11 cellular contexts compared by ENCODE assay signal in genomic region chrX:101410461-101410860, GRCh38. TPM values are rescaled to one million over a fixed set of nuclear protein-coding genes. Genes with fewer than 3 reads are reported as not detected.
DNase-seq lines count a peak whose midpoint lies in the region; ATAC-seq and TF ChIP-seq lines count a peak whose summit lies in the region.
"Had no signal": no experiment of that assay in that cellular context is flagged by ENCODE, and none has a peak within 500 bp of the region (broad histone marks: within the 10 kb centered on the region; RNA-seq: fewer than 3 reads in every experiment).

No MANE protein-coding gene starts in this region.

- WGBS in transverse colon (ENCODE audit: low coverage in 1 of 2), 2 donors = 63 to 83% methylated on average over 1 to 7 of the region's 7 CpGs
- 26 to 46% methylated on average over 7 of the region's 7 CpGs for WGBS in aorta, 2 donors

- peaks cover 0 to 3% of the 10 kb centered on the region in 2 donors for H3K4me1 ChIP-seq in ascending aorta
- H3K4me1 ChIP-seq in transverse colon = peaks cover 0 to 38% (median 2%) of the 10 kb centered on the region in 4 donors
- H3K4me1 ChIP-seq in aorta (ENCODE audit: control insufficient read depth in 1 of 2, insufficient read depth in 2 of 2, low read length in 2 of 2) = no peaks in the 10 kb centered on the region

- ATAC-seq in HG03354 (IDR thresholded peaks at IDR 0.05; ENCODE audit: poor library complexity, severe bottlenecking, unreplicated experiment) (no peak), GM18520 (IDR thresholded peaks at IDR 0.05; ENCODE audit: unreplicated experiment) (no peak), aorta (ENCODE audit: low FRiP score) (no peak)

- in situ Hi-C loops in transverse colon (cut with MboI; ENCODE audit: low pct_ligation_motif_present in 1 of 4, low pct_unique_long_range_greater_than_20kb in 1 of 4, low sequenced_read_pairs in 3 of 4) = loop anchor here in 2 of 4 donors (25.0 kb wide), 2 partner anchors 227 to 352 kb away; no protein-coding TSS in a partner anchor

- no peaks in the 10 kb centered on the region for H3K9me3 Mint-ChIP-seq in activated naive CD4-positive, alpha-beta T cell treated with anti-CD3 and anti-CD28 coated beads for 36 hours

- intact Hi-C loops in activated naive CD4-positive, alpha-beta T cell treated with anti-CD3 and anti-CD28 coated beads for 36 hours (cut with micrococcal nuclease) = loop anchor here (10.0 kb wide), 1 partner anchor 1244 kb away; the partner anchor contains the start of gene GPRASP1
- intact Hi-C loops in ascending aorta (cut with DNase I) = loop anchor here (10.0 kb wide), 2 partner anchors 714 to 1244 kb away; partner anchors contain the start of genes GPRASP1 and TCEAL2
- intact Hi-C loops in transverse colon (cut with DNase I; ENCODE audit: low total_unique reads) = loop anchor here (10.0 kb wide), 1 partner anchor 344 kb away; no protein-coding TSS in a partner anchor
- intact Hi-C loops in aorta (cut with DNase I) = no loop called here

- TF ChIP-seq CTCF in ascending aorta (IDR thresholded peaks at IDR 0.05) (no peak), transverse colon (IDR thresholded peaks at IDR 0.05) (no peak)

- H3K4me3 Mint-ChIP-seq in activated naive CD4-positive, alpha-beta T cell treated with anti-CD3 and anti-CD28 coated beads for 36 hours = peak overlapping the region; percentile 68

- H3K9me3 ChIP-seq in ascending aorta = no peaks in the 10 kb centered on the region
- H3K9me3 ChIP-seq in transverse colon = no peaks in the 10 kb centered on the region
- no peaks in the 10 kb centered on the region for H3K9me3 ChIP-seq in aorta (ENCODE audit: control insufficient read depth, low read length)

- H3K27ac ChIP-seq in ascending aorta (no peak overlapping the region), transverse colon (peak overlapping the region in 3 of 4 donors; percentile 17 to 81 (median 34)), aorta (ENCODE audit: low read depth in 1 of 2, low read length in 2 of 2) (no peak overlapping the region)
- H3K27ac ChIP-seq: C4-2B had no signal

- H3K27me3 Mint-ChIP-seq in activated naive CD4-positive, alpha-beta T cell treated with anti-CD3 and anti-CD28 coated beads for 36 hours (ENCODE audit: low read depth) = no peaks in the 10 kb centered on the region

- H3K27me3 ChIP-seq in ascending aorta (no peaks in the 10 kb centered on the region), transverse colon (no peaks in the 10 kb centered on the region), aorta (ENCODE audit: control insufficient read depth in 1 of 2, insufficient read depth in 2 of 2, low read length in 1 of 2) (no peaks in the 10 kb centered on the region)

- CTCF ChIA-PET in activated naive CD4-positive, alpha-beta T cell treated with anti-CD3 and anti-CD28 coated beads for 36 hours (lab: Charles Lee) = no interaction called here

- no peak for TF ChIP-seq EP300 in transverse colon (IDR thresholded peaks at IDR 0.05; ENCODE audit: low read depth)

- H3K36me3 Mint-ChIP-seq in activated naive CD4-positive, alpha-beta T cell treated with anti-CD3 and anti-CD28 coated beads for 36 hours (ENCODE audit: low read depth) = peaks cover 16% of the 10 kb centered on the region

- H3K36me3 ChIP-seq in ascending aorta (peaks cover 0 to 5% of the 10 kb centered on the region in 2 donors), transverse colon (no peaks in the 10 kb centered on the region), aorta (ENCODE audit: control insufficient read depth in 1 of 2, insufficient read depth in 2 of 2, low read length in 1 of 2) (no peaks in the 10 kb centered on the region)

- H3K4me3 ChIP-seq in ascending aorta (peak overlapping the region; percentile 5 to 68), transverse colon (peak overlapping the region in 1 of 4 donors; percentile 7), aorta (ENCODE audit: low read length in 2 of 2) (no peak overlapping the region)

- H3K4me1 Mint-ChIP-seq in activated naive CD4-positive, alpha-beta T cell treated with anti-CD3 and anti-CD28 coated beads for 36 hours (ENCODE audit: low read depth) = peaks cover 43% of the 10 kb centered on the region

- H3K27ac Mint-ChIP-seq in activated naive CD4-positive, alpha-beta T cell treated with anti-CD3 and anti-CD28 coated beads for 36 hours = peak overlapping the region; percentile 87

- no peak for DNase-seq in activated naive CD4-positive, alpha-beta T cell treated with anti-CD3 and anti-CD28 coated beads for 36 hours
- no peak for DNase-seq in activated naive CD4-positive, alpha-beta T cell treated with anti-CD3 and anti-CD28 coated beads, Interleukin-2, amount 50 U/mL, for 16 hours
- DNase-seq in ascending aorta (ENCODE audit: low spot score in 2 of 2) (no peak), iris pigment epithelial cell (ENCODE audit: low read depth) (peak; percentile 16), transverse colon (no peak), aorta (no peak)
- DNase-seq: activated effector memory CD4-positive, alpha-beta T cell treated with anti-CD3 and anti-CD28 coated beads, Interleukin-2, amount 50 U/mL, for 16 hours; stimulated activated CD4-positive, alpha-beta T cell treated with anti-CD3 and anti-CD28 coated beads, Interleukin-2, amount 100 ng/mL, for 24 hours had no signal

- no peak for TF ChIP-seq POLR2A in transverse colon (IDR thresholded peaks at IDR 0.05)

RNA-seq across cellular contexts. Expression of gene HNRNPH2, which starts 2.4 kb away (rescaled TPM):
- 10 to 100 TPM; 31.5 to 31.9 TPM for total RNA-seq in activated naive CD4-positive, alpha-beta T cell treated with anti-CD3 and anti-CD28 coated beads for 36 hours
- 21.4 TPM for total RNA-seq in ascending aorta
- total RNA-seq in transverse colon = 10 to 100 TPM in 3 of 4 donors, 1 to 10 TPM in 1; 9.7 to 46.1 (median 33.2) TPM
- total RNA-seq in aorta = 10 to 100 TPM; 52.9 to 53.1 TPM
- 10 to 100 TPM; 49.3 to 51.1 TPM for polyA plus RNA-seq in aorta

RNA-seq across cellular contexts. Expression of gene GLA, which starts 2.7 kb away (rescaled TPM):
- 10 to 100 TPM; 40.7 to 45.8 TPM for total RNA-seq in activated naive CD4-positive, alpha-beta T cell treated with anti-CD3 and anti-CD28 coated beads for 36 hours
- total RNA-seq in ascending aorta = 9.0 TPM
- total RNA-seq in transverse colon = 10 to 100 TPM in 2 of 4 donors, 1 to 10 TPM in 2; 1.4 to 20.8 (median 13.5) TPM
- total RNA-seq in aorta = 10 to 100 TPM; 23.7 to 26.0 TPM
- 10 to 100 TPM; 25.3 to 41.4 TPM for polyA plus RNA-seq in aorta

RNA-seq across cellular contexts. Expression of gene RPL36A, which starts 19.6 kb away (rescaled TPM):
- 100 to 1,000 TPM; 446 to 500 TPM for total RNA-seq in activated naive CD4-positive, alpha-beta T cell treated with anti-CD3 and anti-CD28 coated beads for 36 hours
- 822 TPM for total RNA-seq in ascending aorta
- 100 to 1,000 TPM; 227 to 838 (median 617) TPM for total RNA-seq in transverse colon
- total RNA-seq in aorta = 100 to 1,000 TPM; 124 to 145 TPM
- polyA plus RNA-seq in aorta = 1,000 to 10,000 TPM; 1,899 to 2,826 TPM

RNA-seq across cellular contexts. Expression of gene BTK, which starts 24.5 kb away (rescaled TPM):
- under 1 TPM; 0.38 to 0.47 TPM for total RNA-seq in activated naive CD4-positive, alpha-beta T cell treated with anti-CD3 and anti-CD28 coated beads for 36 hours
- total RNA-seq in ascending aorta (0.64 TPM), transverse colon (1 to 10 TPM in 3 of 4 donors, under 1 TPM in 1; 0.40 to 7.9 (median 4.4) TPM), aorta (10 to 100 TPM in 1 of 2 donors, 1 to 10 TPM in 1; 7.8 to 21.0 TPM)
- polyA plus RNA-seq in aorta = 1 to 10 TPM; 3.7 to 4.4 TPM

Comparison
In these comparisons a context has a peak if more than half of its experiments do, and no peak if none do; other contexts are left out.
1. H3K27ac ChIP-seq: peak in transverse colon (3 of 4); none in ascending aorta (0 of 2) and aorta (0 of 2).
2. H3K4me3 ChIP-seq: peak in ascending aorta (2 of 2); none in aorta (0 of 2).
3. intact Hi-C loops: an anchor here in activated naive CD4-positive, alpha-beta T cell treated with anti-CD3 and anti-CD28 coated beads for 36 hours (10.0 kb wide), ascending aorta (10.0 kb wide) and transverse colon (10.0 kb wide); none called in aorta.